In the genomic region with DNA sequence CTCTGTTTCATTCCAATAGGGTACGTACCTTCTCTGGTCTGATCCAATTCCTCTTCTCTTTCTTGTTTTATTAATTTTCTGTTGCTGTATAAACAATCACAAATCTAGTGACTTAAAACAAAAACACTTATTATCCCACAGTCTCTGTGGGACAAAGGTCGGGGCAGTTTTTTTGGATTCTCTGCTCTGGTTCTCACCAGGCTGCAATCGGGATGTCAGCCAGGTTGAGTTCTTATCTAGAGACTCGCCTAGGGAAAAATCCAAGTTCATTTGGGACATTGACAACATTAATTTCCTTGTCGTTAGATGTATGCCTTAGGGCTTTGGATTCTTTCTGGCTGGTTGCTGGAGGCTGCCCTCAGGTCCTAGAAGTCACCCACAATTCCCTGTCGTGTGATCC, we compare ENCODE assay signal across 33 cellular contexts.
DNase-seq lines count a peak whose midpoint lies in the region; ATAC-seq, FAIRE-seq and TF ChIP-seq lines count a peak whose summit lies in the region.
"Had no signal": no experiment of that assay in that cellular context is flagged by ENCODE, and none has a peak within 500 bp of the region (broad histone marks: within the 10 kb centered on the region; RNA-seq: fewer than 3 reads in every experiment).

No MANE protein-coding gene starts in this region.

- no peaks in the 10 kb centered on the region for H3K27me3 ChIP-seq in right lobe of liver
- no peaks in the 10 kb centered on the region for H3K27me3 ChIP-seq in HepG2 (ENCODE audit: control insufficient read depth in 1 of 2, insufficient read depth in 2 of 2, low read length in 2 of 2)
- H3K27me3 ChIP-seq: BE2C; BLaER1; BLaER1 treated with 17β-estradiol and CSF1 and Interleukin-3, amounts not matched to agents 10 nM and 100 nM had no signal

- TF ChIP-seq POLR2A in right lobe of liver (IDR thresholded peaks at IDR 0.05) (no peak), HepG2 (IDR thresholded peaks at IDR 0.05; ENCODE audit: insufficient read depth in 1 of 2, low read depth in 2 of 2, low read length in 2 of 2) (no peak)

- no TSS peak for BruUV-seq in HepG2 (replicated peaks; lab: Mats Ljungman, UMichigan)

- H3K27ac ChIP-seq in right lobe of liver (no peak overlapping the region), HepG2 (ENCODE audit: extremely low read length, insufficient read depth, low read length) (no peak overlapping the region)
- H3K27ac ChIP-seq: 22Rv1; A549; BLaER1; BLaER1 treated with 17β-estradiol and CSF1 and Interleukin-3, amounts not matched to agents 10 nM and 100 nM; C4-2B had no signal

- DNase-seq in right lobe of liver = no peak
- no peak for DNase-seq in HepG2 (ENCODE audit: low spot score)
- DNase-seq in brain pericyte (ENCODE audit: low read depth, low spot score) = peak; percentile 2
- no peak for DNase-seq in left lobe of liver (ENCODE audit: low spot score)
- DNase-seq in SHP77 treated with DMSO at 0.1 percent for 48 hours (lab: John Stamatoyannopoulos, UW) = no peak
- DNase-seq: 8988T; ACHN; AML-193; BE2C; C1 segment of cervical spinal cord; Caco-2; Calu3; CD4-positive, alpha-beta memory T cell; CD4-positive, alpha-beta T cell; CD4-positive, CD25-positive, alpha-beta regulatory T cell; CD8-positive, alpha-beta memory T cell; CD8-positive, alpha-beta T cell; COR-L47; DMS 273 treated with DMSO at 0.1 percent for 48 hours; DMS153; DMS53; DMS79; DMS79 treated with DMSO at 0.1 percent for 48 hours; DND-41; EL had no signal

- H3K79me2 ChIP-seq in HepG2 (ENCODE audit: insufficient read depth, low read length) = no peaks in the 10 kb centered on the region

- no peak for TF ChIP-seq RAD21 in HepG2 (CRISPR knock-in tag; IDR thresholded peaks at IDR 0.05)

- in situ Hi-C loops in HepG2 (cut with HindIII; ENCODE audit: extremely low pct_ligation_motif_present, low pct_unique_long_range_greater_than_20kb) = no loop called here

- intact Hi-C loops in right lobe of liver (cut with DNase I) (no loop called here), HepG2 (cut with micrococcal nuclease; ENCODE audit: unreplicated experiment) (no loop called here)

- ATAC-seq in right lobe of liver (peak; percentile 53 to 73 (median 64)), HepG2 (no peak), left lobe of liver (peak; percentile 61), HG02571 (IDR thresholded peaks at IDR 0.05; ENCODE audit: unreplicated experiment) (no peak)
- ATAC-seq: A549; CD8-positive, alpha-beta T cell had no signal

- H3K36me3 ChIP-seq in right lobe of liver (no peaks in the 10 kb centered on the region), HepG2 (replicated peaks in 1 of 2; ENCODE audit: control insufficient read depth in 1 of 2, insufficient read depth in 2 of 2, low read length in 2 of 2) (no peaks in the 10 kb centered on the region)
- H3K36me3 ChIP-seq: BE2C; BLaER1; BLaER1 treated with 17β-estradiol and CSF1 and Interleukin-3, amounts not matched to agents 10 nM and 100 nM had no signal

- 36% methylated on average over 6 of the region's 6 CpGs for WGBS in right lobe of liver (ENCODE audit: insufficient coverage, low coverage, low lambda C conversion rate, missing lambda C conversion rate)
- 26% methylated on average over 4 of the region's 6 CpGs for WGBS in HepG2 (ENCODE audit: low lambda C conversion rate)

- POLR2A ChIA-PET in HepG2 (lab: Yijun Ruan, JAX) = no interaction called here

- no peak for FAIRE-seq in HepG2 (lab: Jason Lieb, UNC)
- FAIRE-seq: A204.1, A549, D721Med had no signal

- H3K4me1 ChIP-seq in right lobe of liver (no peaks in the 10 kb centered on the region), HepG2 (ENCODE audit: insufficient read depth, low read length) (no peaks in the 10 kb centered on the region)
- H3K4me1 ChIP-seq: A549; BE2C; BLaER1; BLaER1 treated with 17β-estradiol and CSF1 and Interleukin-3, amounts not matched to agents 10 nM and 100 nM; Caco-2 had no signal

- TF ChIP-seq EP300 in HepG2 (IDR thresholded peaks at IDR 0.05; ENCODE audit: low read depth in 2 of 2, low read length in 2 of 2) = no peak
- TF ChIP-seq EP300 in HepG2 (CRISPR knock-in tag; IDR thresholded peaks at IDR 0.05; ENCODE audit: borderline replicate concordance) = no peak

- H4K20me1 ChIP-seq in HepG2 (ENCODE audit: insufficient read depth, low read length) = no peaks in the 10 kb centered on the region
- H4K20me1 ChIP-seq: BLaER1; BLaER1 treated with 17β-estradiol and CSF1 and Interleukin-3, amounts not matched to agents 10 nM and 100 nM had no signal

- CTCF ChIA-PET in HepG2 (lab: Yijun Ruan, JAX; ENCODE audit: low intra/inter-chr PET ratio, low total read pairs) = no interaction called here

- H3K4me3 ChIP-seq in right lobe of liver = no peak overlapping the region
- no peak overlapping the region for H3K4me3 ChIP-seq in HepG2 (replicated peaks in 1 of 3; ENCODE audit: insufficient read depth in 1 of 3, low read depth in 2 of 3, low read length in 3 of 3)
- H3K4me3 ChIP-seq: A549; BLaER1; BLaER1 treated with 17β-estradiol and CSF1 and Interleukin-3, amounts not matched to agents 10 nM and 100 nM had no signal

- H2AFZ ChIP-seq in HepG2 (ENCODE audit: low read length) = no peak overlapping the region

- TF ChIP-seq CTCF in right lobe of liver (IDR thresholded peaks at IDR 0.05) (no peak), HepG2 (CRISPR knock-in tag; IDR thresholded peaks at IDR 0.05) (no peak)

- H3K9ac ChIP-seq in HepG2 (ENCODE audit: insufficient read depth, low read depth, low read length) = no peak overlapping the region
- H3K9ac ChIP-seq: BLaER1; BLaER1 treated with 17β-estradiol and CSF1 and Interleukin-3, amounts not matched to agents 10 nM and 100 nM had no signal

- H3K4me2 ChIP-seq in HepG2 (ENCODE audit: low read depth, low read length) = no peak overlapping the region
- H3K4me2 ChIP-seq: A549; BLaER1; BLaER1 treated with 17β-estradiol and CSF1 and Interleukin-3, amounts not matched to agents 10 nM and 100 nM had no signal

- H3K9me3 ChIP-seq in right lobe of liver (no peaks in the 10 kb centered on the region), HepG2 (ENCODE audit: low read length) (peaks cover 2% of the 10 kb centered on the region; the same call in 1 of the 2 replicates)
- H3K9me3 ChIP-seq: A549, BE2C, Caco-2 had no signal

TF ChIP-seq in HepG2, 621 proteins besides CTCF, POLR2A, EP300 and RAD21 (continues in another document):
- TF ChIP-seq SP2 (CRISPR knock-in tag; IDR thresholded peaks at IDR 0.05) (no peak), DNMT3B (CRISPR knock-in tag; conservative IDR thresholded peaks at IDR 0.05) (no peak), ZNF580 (CRISPR knock-in tag; IDR thresholded peaks at IDR 0.05; ENCODE audit: borderline replicate concordance, low read depth) (no peak), HNRNPK (IDR thresholded peaks at IDR 0.05; ENCODE audit: low read depth, low read length, poor library complexity, severe bottlenecking) (no peak), PAWR (CRISPR knock-in tag; IDR thresholded peaks at IDR 0.05; ENCODE audit: borderline replicate concordance) (no peak), ZNF446 (CRISPR knock-in tag; IDR thresholded peaks at IDR 0.05) (no peak), DPF2 (CRISPR knock-in tag; IDR thresholded peaks at IDR 0.05; ENCODE audit: borderline replicate concordance, low read depth) (no peak), CENPT (CRISPR knock-in tag; IDR thresholded peaks at IDR 0.05; ENCODE audit: low read depth) (no peak), LCORL (IDR thresholded peaks at IDR 0.05) (no peak), LCORL (CRISPR knock-in tag; IDR thresholded peaks at IDR 0.05) (no peak), NFE2L2 (IDR thresholded peaks at IDR 0.05; ENCODE audit: low read length) (no peak), NRL (CRISPR knock-in tag; IDR thresholded peaks at IDR 0.05; ENCODE audit: borderline replicate concordance) (no peak), NFIC (IDR thresholded peaks at IDR 0.05; ENCODE audit: low read length) (no peak)
- TF ChIP-seq, protein P1, sequence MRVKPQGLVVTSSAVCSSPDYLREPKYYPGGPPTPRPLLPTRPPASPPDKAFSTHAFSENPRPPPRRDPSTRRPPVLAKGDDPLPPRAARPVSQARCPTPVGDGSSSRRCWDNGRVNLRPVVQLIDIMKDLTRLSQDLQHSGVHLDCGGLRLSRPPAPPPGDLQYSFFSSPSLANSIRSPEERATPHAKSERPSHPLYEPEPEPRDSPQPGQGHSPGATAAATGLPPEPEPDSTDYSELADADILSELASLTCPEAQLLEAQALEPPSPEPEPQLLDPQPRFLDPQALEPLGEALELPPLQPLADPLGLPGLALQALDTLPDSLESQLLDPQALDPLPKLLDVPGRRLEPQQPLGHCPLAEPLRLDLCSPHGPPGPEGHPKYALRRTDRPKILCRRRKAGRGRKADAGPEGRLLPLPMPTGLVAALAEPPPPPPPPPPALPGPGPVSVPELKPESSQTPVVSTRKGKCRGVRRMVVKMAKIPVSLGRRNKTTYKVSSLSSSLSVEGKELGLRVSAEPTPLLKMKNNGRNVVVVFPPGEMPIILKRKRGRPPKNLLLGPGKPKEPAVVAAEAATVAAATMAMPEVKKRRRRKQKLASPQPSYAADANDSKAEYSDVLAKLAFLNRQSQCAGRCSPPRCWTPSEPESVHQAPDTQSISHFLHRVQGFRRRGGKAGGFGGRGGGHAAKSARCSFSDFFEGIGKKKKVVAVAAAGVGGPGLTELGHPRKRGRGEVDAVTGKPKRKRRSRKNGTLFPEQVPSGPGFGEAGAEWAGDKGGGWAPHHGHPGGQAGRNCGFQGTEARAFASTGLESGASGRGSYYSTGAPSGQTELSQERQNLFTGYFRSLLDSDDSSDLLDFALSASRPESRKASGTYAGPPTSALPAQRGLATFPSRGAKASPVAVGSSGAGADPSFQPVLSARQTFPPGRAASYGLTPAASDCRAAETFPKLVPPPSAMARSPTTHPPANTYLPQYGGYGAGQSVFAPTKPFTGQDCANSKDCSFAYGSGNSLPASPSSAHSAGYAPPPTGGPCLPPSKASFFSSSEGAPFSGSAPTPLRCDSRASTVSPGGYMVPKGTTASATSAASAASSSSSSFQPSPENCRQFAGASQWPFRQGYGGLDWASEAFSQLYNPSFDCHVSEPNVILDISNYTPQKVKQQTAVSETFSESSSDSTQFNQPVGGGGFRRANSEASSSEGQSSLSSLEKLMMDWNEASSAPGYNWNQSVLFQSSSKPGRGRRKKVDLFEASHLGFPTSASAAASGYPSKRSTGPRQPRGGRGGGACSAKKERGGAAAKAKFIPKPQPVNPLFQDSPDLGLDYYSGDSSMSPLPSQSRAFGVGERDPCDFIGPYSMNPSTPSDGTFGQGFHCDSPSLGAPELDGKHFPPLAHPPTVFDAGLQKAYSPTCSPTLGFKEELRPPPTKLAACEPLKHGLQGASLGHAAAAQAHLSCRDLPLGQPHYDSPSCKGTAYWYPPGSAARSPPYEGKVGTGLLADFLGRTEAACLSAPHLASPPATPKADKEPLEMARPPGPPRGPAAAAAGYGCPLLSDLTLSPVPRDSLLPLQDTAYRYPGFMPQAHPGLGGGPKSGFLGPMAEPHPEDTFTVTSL (CRISPR knock-in tag; IDR thresholded peaks at IDR 0.05; ENCODE audit: borderline replicate concordance) = no peak

Comparison
In these comparisons a context has a peak if more than half of its experiments do, and no peak if none do; other contexts are left out.
1. ATAC-seq: peak in right lobe of liver (4 of 4) and left lobe of liver (single experiment); none in HepG2 (single experiment) and HG02571 (single experiment).